Comparison of ENCODE assay signal across 20 cellular contexts in genomic region chr15:91146728-91147127, GRCh38. TPM values are rescaled to one million over a fixed set of nuclear protein-coding genes. Genes with fewer than 3 reads are reported as not detected.
DNase-seq lines count a peak whose midpoint lies in the region; ATAC-seq and TF ChIP-seq lines count a peak whose summit lies in the region.
"Had no signal": no experiment of that assay in that cellular context is flagged by ENCODE, and none has a peak within 500 bp of the region (broad histone marks: within the 10 kb centered on the region; RNA-seq: fewer than 3 reads in every experiment).

No MANE protein-coding gene starts in this region.

- no peak for TF ChIP-seq CTCF in mammary epithelial cell (conservative IDR thresholded peaks at IDR 0.05 in 1 of 2, IDR thresholded peaks at IDR 0.05 in 1 of 2; ENCODE audit: extremely low read depth in 1 of 2, insufficient read depth in 1 of 2, low read depth in 1 of 2, low read length in 2 of 2)
- no peak for TF ChIP-seq CTCF in breast epithelium (IDR thresholded peaks at IDR 0.05)
- TF ChIP-seq CTCF in PC-3 (conservative IDR thresholded peaks at IDR 0.05; ENCODE audit: low read depth, low read length), result no peak
- no peak for TF ChIP-seq CTCF in epithelial cell of esophagus (IDR thresholded peaks at IDR 0.05; ENCODE audit: insufficient read depth, low read depth, low read length, missing control alignments)
- no peak for TF ChIP-seq CTCF in tibial nerve (IDR thresholded peaks at IDR 0.05)

- peak; percentile 16 for DNase-seq in mammary epithelial cell
- no peak for DNase-seq in breast epithelium (ENCODE audit: low spot score in 2 of 2)
- DNase-seq in PC-3, result peak; percentile 7
- DNase-seq in epithelial cell of esophagus (ENCODE audit: low read depth), result peak; percentile 4
- DNase-seq in tibial nerve (ENCODE audit: low spot score in 2 of 2), result no peak
- DNase-seq in stimulated activated CD4-positive, alpha-beta T cell treated with anti-CD3 and anti-CD28 coated beads, Interleukin-2, amount 100 ng/mL, for 24 hours, result no peak
- no peak for DNase-seq in ecto neural progenitor cell (ENCODE audit: low spot score)
- DNase-seq: 8988T; Calu3; CD4-positive, alpha-beta memory T cell; GOT3; H7; HFFc6; IMR-90 had no signal

- POLR2A ChIA-PET in PC-3 (lab: Charles Lee; ENCODE audit: unreplicated experiment), result no interaction called here

- H3F3A ChIP-seq in PC-3 (ENCODE audit: low read length, unreplicated experiment), result no peaks in the 10 kb centered on the region

- H3K79me2 ChIP-seq in mammary epithelial cell (ENCODE audit: insufficient read depth, low read length), result no peaks in the 10 kb centered on the region
- no peaks in the 10 kb centered on the region for H3K79me2 ChIP-seq in PC-3 (ENCODE audit: low read length)

- H2AFZ ChIP-seq in mammary epithelial cell (ENCODE audit: low read depth, low read length), result no peak overlapping the region
- H2AFZ ChIP-seq in PC-3 (ENCODE audit: low read length), result no peak overlapping the region

- no peaks in the 10 kb centered on the region for H3K9me3 ChIP-seq in mammary epithelial cell (replicated peaks; ENCODE audit: insufficient read depth, low read length)
- no peaks in the 10 kb centered on the region for H3K9me3 ChIP-seq in breast epithelium
- no peaks in the 10 kb centered on the region for H3K9me3 ChIP-seq in PC-3 (ENCODE audit: low read length)
- H3K9me3 ChIP-seq in tibial nerve, result no peaks in the 10 kb centered on the region
- H3K9me3 ChIP-seq: BLaER1 had no signal

- H3K27ac ChIP-seq in mammary epithelial cell (ENCODE audit: insufficient read depth, low read depth, low read length) (no peak overlapping the region), breast epithelium (no peak overlapping the region), PC-3 (ENCODE audit: low read length) (no peak overlapping the region), tibial nerve (no peak overlapping the region)
- H3K27ac ChIP-seq: BLaER1, HL-60 had no signal

- no peak for TF ChIP-seq EP300 in tibial nerve (IDR thresholded peaks at IDR 0.05)

- H3K27me3 ChIP-seq in mammary epithelial cell (ENCODE audit: insufficient read depth, low read length), result peaks cover 2% of the 10 kb centered on the region
- H3K27me3 ChIP-seq in breast epithelium, result peaks cover 0 to 7% of the 10 kb centered on the region in 2 donors
- peaks cover 28% of the 10 kb centered on the region for H3K27me3 ChIP-seq in PC-3 (ENCODE audit: low read length)
- H3K27me3 ChIP-seq in tibial nerve, result no peaks in the 10 kb centered on the region
- H3K27me3 ChIP-seq: BLaER1 had no signal

- TF ChIP-seq POLR2A in breast epithelium (IDR thresholded peaks at IDR 0.05) (no peak), tibial nerve (IDR thresholded peaks at IDR 0.05) (no peak)

- dilution Hi-C loops in mammary epithelial cell (cut with HindIII; ENCODE audit: low sequenced_read_pairs), result no loop called here

- CTCF ChIA-PET in mammary epithelial cell (lab: Charles Lee; ENCODE audit: low non-redundant PET) (no interaction called here), PC-3 (lab: Charles Lee) (no interaction called here)

- no peak overlapping the region for H3K4me3 ChIP-seq in mammary epithelial cell (replicated peaks in 1 of 3; ENCODE audit: insufficient read depth in 1 of 3, low read depth in 2 of 3, low read length in 3 of 3)
- H3K4me3 ChIP-seq in breast epithelium, result no peak overlapping the region
- no peak overlapping the region for H3K4me3 ChIP-seq in PC-3 (ENCODE audit: low read length)
- H3K4me3 ChIP-seq in epithelial cell of esophagus (ENCODE audit: low read length), result no peak overlapping the region
- no peak overlapping the region for H3K4me3 ChIP-seq in tibial nerve
- H3K4me3 ChIP-seq: BLaER1 had no signal

- no peaks in the 10 kb centered on the region for H4K20me1 ChIP-seq in mammary epithelial cell (ENCODE audit: insufficient read depth, low read length)
- no peaks in the 10 kb centered on the region for H4K20me1 ChIP-seq in PC-3 (ENCODE audit: low read length)
- H4K20me1 ChIP-seq: BLaER1 had no signal

- WGBS in mammary epithelial cell (ENCODE audit: low coverage, missing lambda C conversion rate), result 64% methylated on average over 1 of the region's 1 CpG
- WGBS in tibial nerve, 2 donors, result 33 to 44% methylated on average over 1 of the region's 1 CpG

- BruUV-seq in mammary epithelial cell (replicated peaks; lab: Mats Ljungman, UMichigan), result no TSS peak
- no TSS peak for BruUV-seq in PC-3 (replicated peaks; lab: Mats Ljungman, UMichigan)

- intact Hi-C loops in mammary epithelial cell (cut with micrococcal nuclease), result loop anchor here (10.0 kb wide), 1 partner anchor 78 kb away; no protein-coding TSS in a partner anchor
- intact Hi-C loops in breast epithelium (cut with DNase I; ENCODE audit: low total_unique reads), result no loop called here
- intact Hi-C loops in PC-3 (cut with micrococcal nuclease), result no loop called here

- no peak overlapping the region for H3K4me2 ChIP-seq in mammary epithelial cell (ENCODE audit: insufficient read depth, low read depth, low read length)
- H3K4me2 ChIP-seq in PC-3 (ENCODE audit: low read length), result no peak overlapping the region
- H3K4me2 ChIP-seq: BLaER1 had no signal

- H3K9ac ChIP-seq in mammary epithelial cell (ENCODE audit: insufficient read depth, low read length) (no peak overlapping the region), PC-3 (ENCODE audit: low read length) (no peak overlapping the region)
- H3K9ac ChIP-seq: BLaER1 had no signal

- no peaks in the 10 kb centered on the region for H3K9me2 ChIP-seq in PC-3 (replicated peaks; ENCODE audit: low read length)

- in situ Hi-C loops in mammary epithelial cell (cut with MboI; ENCODE audit: low sequenced_read_pairs in 2 of 2), result no loop called here

- no peak for ATAC-seq in PC-3
- ATAC-seq: HCT116 had no signal

- H3K36me3 ChIP-seq in mammary epithelial cell (ENCODE audit: insufficient read depth, low read length) (no peaks in the 10 kb centered on the region), breast epithelium (no peaks in the 10 kb centered on the region), PC-3 (ENCODE audit: low read depth, low read length) (no peaks in the 10 kb centered on the region), tibial nerve (no peaks in the 10 kb centered on the region)
- H3K36me3 ChIP-seq: BLaER1 had no signal

- H3K4me1 ChIP-seq in mammary epithelial cell (ENCODE audit: insufficient read depth, low read length) (no peaks in the 10 kb centered on the region), breast epithelium (no peaks in the 10 kb centered on the region), PC-3 (ENCODE audit: insufficient read depth, low read length) (no peaks in the 10 kb centered on the region), tibial nerve (no peaks in the 10 kb centered on the region)
- H3K4me1 ChIP-seq: BLaER1 had no signal

RNA-seq across cellular contexts. Expression of gene SV2B, which starts 46.7 kb away (rescaled TPM):
- total RNA-seq in mammary epithelial cell, result under 1 TPM; 0.33 to 0.40 TPM
- polyA plus RNA-seq in mammary epithelial cell, result not detected
- not detected for polyA minus RNA-seq in mammary epithelial cell
- total RNA-seq in breast epithelium, result 1 to 10 TPM in 2 of 3 donors, under 1 TPM in 1; 0.44 to 4.9 (median 2.2) TPM
- not detected in 2 replicates for total RNA-seq in PC-3 (2014; rRNA removed)
- 10 to 100 TPM in 3 of 4 donors, 1 to 10 TPM in 1; 8.3 to 20.5 (median 17.1) TPM for total RNA-seq in tibial nerve
- total RNA-seq: HFFc6, HT1080, IMR-90 had no signal
- polyA plus RNA-seq: AG04450; CD14-positive monocyte; CD4-positive, alpha-beta memory T cell; IMR-90 had no signal

Comparison
In these comparisons a context has a peak if more than half of its experiments do, and no peak if none do; other contexts are left out.
1. DNase-seq: peak in mammary epithelial cell (single experiment), PC-3 (single experiment) and epithelial cell of esophagus (single experiment); none in breast epithelium (0 of 2), tibial nerve (0 of 2), stimulated activated CD4-positive, alpha-beta T cell treated with anti-CD3 and anti-CD28 coated beads, Interleukin-2, amount 100 ng/mL, for 24 hours (0 of 2) and ecto neural progenitor cell (single experiment).